Comparison of ENCODE assay signal across 11 cellular contexts in genomic region chr15:31362886-31363285, GRCh38. TPM values are rescaled to one million over a fixed set of nuclear protein-coding genes. Genes with fewer than 3 reads are reported as not detected.
DNase-seq lines count a peak whose midpoint lies in the region; ATAC-seq and TF ChIP-seq lines count a peak whose summit lies in the region.
"Had no signal": no experiment of that assay in that cellular context is flagged by ENCODE, and none has a peak within 500 bp of the region (broad histone marks: within the 10 kb centered on the region; RNA-seq: fewer than 3 reads in every experiment).

No MANE protein-coding gene starts in this region.

- H3K36me3 Mint-ChIP-seq in activated CD4-positive, alpha-beta memory T cell treated with anti-CD3 and anti-CD28 coated beads for 36 hours, result peaks cover 16% of the 10 kb centered on the region

- peaks cover 99% of the 10 kb centered on the region for H3K4me1 Mint-ChIP-seq in activated CD4-positive, alpha-beta memory T cell treated with anti-CD3 and anti-CD28 coated beads for 36 hours (ENCODE audit: low read depth)

- no peak overlapping the region for H3K4me3 Mint-ChIP-seq in activated CD4-positive, alpha-beta memory T cell treated with anti-CD3 and anti-CD28 coated beads for 36 hours
- H3K4me3 Mint-ChIP-seq: neural progenitor cell had no signal

- H3K9me3 ChIP-seq in cardiac muscle cell (ENCODE audit: low read depth) (no peaks in the 10 kb centered on the region), lower lobe of right lung (no peaks in the 10 kb centered on the region), tibial nerve (no peaks in the 10 kb centered on the region)
- H3K9me3 ChIP-seq: adrenal gland had no signal

- WGBS in tibial nerve, 2 donors, result 56 to 69% methylated on average over 5 of the region's 5 CpGs

- TF ChIP-seq POLR2A in tibial nerve (IDR thresholded peaks at IDR 0.05), result no peak

- POLR2A ChIA-PET in activated CD4-positive, alpha-beta memory T cell treated with anti-CD3 and anti-CD28 coated beads for 36 hours (lab: Charles Lee), result interaction anchor here (0.7 to 10.3 kb wide), 4 partner anchors 9 to 75 kb away, joined by 3 to 97 read pairs (median 4); no protein-coding TSS in a partner anchor

- no peaks in the 10 kb centered on the region for H3K9me3 Mint-ChIP-seq in activated CD4-positive, alpha-beta memory T cell treated with anti-CD3 and anti-CD28 coated beads for 36 hours
- H3K9me3 Mint-ChIP-seq: neural progenitor cell had no signal

- no peaks in the 10 kb centered on the region for H3K27me3 Mint-ChIP-seq in activated CD4-positive, alpha-beta memory T cell treated with anti-CD3 and anti-CD28 coated beads for 36 hours

- H3K27me3 ChIP-seq in cardiac muscle cell, result no peaks in the 10 kb centered on the region
- H3K27me3 ChIP-seq in lower lobe of right lung (ENCODE audit: low read depth), result no peaks in the 10 kb centered on the region
- no peaks in the 10 kb centered on the region for H3K27me3 ChIP-seq in tibial nerve
- H3K27me3 ChIP-seq: adrenal gland, neural progenitor cell had no signal

- ATAC-seq in left cardiac atrium, result no peak
- ATAC-seq in lower lobe of right lung, result no peak
- no peak for ATAC-seq in GM19328 (IDR thresholded peaks at IDR 0.05; ENCODE audit: unreplicated experiment)

- no peak for DNase-seq in cardiac muscle cell (ENCODE audit: low read depth in 1 of 2, low spot score in 1 of 2)
- no peak for DNase-seq in left cardiac atrium
- no peak for DNase-seq in activated CD4-positive, alpha-beta memory T cell treated with anti-CD3 and anti-CD28 coated beads for 36 hours
- DNase-seq in lower lobe of right lung, result no peak
- no peak for DNase-seq in tibial nerve (ENCODE audit: low spot score in 2 of 2)
- no peak for DNase-seq in NCI-H1436 treated with DMSO at 0.1 percent for 48 hours (lab: John Stamatoyannopoulos, UW)
- DNase-seq in glomerular visceral epithelial cell (ENCODE audit: extremely low spot score), result no peak
- DNase-seq: adrenal gland, C1 segment of cervical spinal cord had no signal

- TF ChIP-seq EP300 in tibial nerve (IDR thresholded peaks at IDR 0.05), result no peak

- intact Hi-C loops in left cardiac atrium (cut with DNase I), result no loop called here
- intact Hi-C loops in activated CD4-positive, alpha-beta memory T cell treated with anti-CD3 and anti-CD28 coated beads for 36 hours (cut with micrococcal nuclease), result loop anchor here (10.0 kb wide), 1 partner anchor 368 kb away; the partner anchor contains the start of gene MTMR10
- intact Hi-C loops in lower lobe of right lung (cut with DNase I), result no loop called here

- CTCF ChIA-PET in activated CD4-positive, alpha-beta memory T cell treated with anti-CD3 and anti-CD28 coated beads for 36 hours (lab: Charles Lee), result interaction anchor here (0.6 to 1.7 kb wide), 6 partner anchors 29 to 125 kb away, joined by 3 to 8 read pairs (median 5); no protein-coding TSS in a partner anchor

- H3K27ac ChIP-seq in cardiac muscle cell (peak overlapping the region; percentile 82), lower lobe of right lung (peak overlapping the region; percentile 93), tibial nerve (peak overlapping the region in 3 of 4 donors; percentile 93 to 95 (median 94))
- H3K27ac ChIP-seq: neural progenitor cell had no signal

- TF ChIP-seq CTCF in cardiac muscle cell (IDR thresholded peaks at IDR 0.05; ENCODE audit: low read depth, low read length) (no peak), lower lobe of right lung (IDR thresholded peaks at IDR 0.05) (no peak), tibial nerve (IDR thresholded peaks at IDR 0.05) (no peak)

- H3K4me1 ChIP-seq in cardiac muscle cell (ENCODE audit: low read depth), result peaks cover 81% of the 10 kb centered on the region
- peaks cover 100% of the 10 kb centered on the region for H3K4me1 ChIP-seq in lower lobe of right lung
- H3K4me1 ChIP-seq in tibial nerve, result peaks cover 0 to 98% (median 90%) of the 10 kb centered on the region in 4 donors

- H3K36me3 ChIP-seq in cardiac muscle cell (no peaks in the 10 kb centered on the region), lower lobe of right lung (peaks cover 4% of the 10 kb centered on the region), tibial nerve (no peaks in the 10 kb centered on the region)
- H3K36me3 ChIP-seq: adrenal gland, neural progenitor cell had no signal

- no peak overlapping the region for H3K4me3 ChIP-seq in cardiac muscle cell
- H3K4me3 ChIP-seq in lower lobe of right lung, result no peak overlapping the region
- no peak overlapping the region for H3K4me3 ChIP-seq in tibial nerve
- H3K4me3 ChIP-seq: adrenal gland, neural progenitor cell had no signal

- peak overlapping the region; percentile 97 for H3K27ac Mint-ChIP-seq in activated CD4-positive, alpha-beta memory T cell treated with anti-CD3 and anti-CD28 coated beads for 36 hours
- H3K27ac Mint-ChIP-seq: neural progenitor cell had no signal

RNA-seq across cellular contexts. Expression of gene KLF13, which starts 36.3 kb away (rescaled TPM):
- total RNA-seq in cardiac muscle cell, result 26.3 and 35.7 TPM in 2 replicates
- 15.1 and 34.8 TPM in 2 replicates for polyA plus RNA-seq in cardiac muscle cell
- 10 to 100 TPM; 34.5 to 69.9 TPM for total RNA-seq in left cardiac atrium
- 100 to 1,000 TPM; 134 to 145 TPM for total RNA-seq in activated CD4-positive, alpha-beta memory T cell treated with anti-CD3 and anti-CD28 coated beads for 36 hours
- total RNA-seq in lower lobe of right lung, result 178 TPM
- 10 to 100 TPM; 61.2 to 77.9 (median 75.1) TPM for total RNA-seq in tibial nerve
